Comparison of ENCODE assay signal across 8 cellular contexts in genomic region chr22:29205598-29206371, GRCh38. TPM values are rescaled to one million over a fixed set of nuclear protein-coding genes. Genes with fewer than 3 reads are reported as not detected.
DNase-seq lines count a peak whose midpoint lies in the region; ATAC-seq and TF ChIP-seq lines count a peak whose summit lies in the region.

TSS of gene EMID1 (plus strand) at chr22:29205896. CDS start at chr22:29206039, 143 bp downstream.

- DNase-seq in DND-41: peak; percentile 61
- no peak for DNase-seq in HFF-Myc (ENCODE audit: extremely low read depth, low read depth)
- peak; percentile 81 for DNase-seq in hepatocyte (ENCODE audit: low spot score)
- DNase-seq in skeletal muscle cell (ENCODE audit: low read depth): no peak

- H3K4me2 ChIP-seq in DND-41 (ENCODE audit: insufficient read depth, low read length) (peak within 1 kb of the TSS; percentile 89), hepatocyte (peak within 1 kb of the TSS; percentile 95)

- peak within 1 kb of the TSS; percentile 73 for H2AFZ ChIP-seq in DND-41 (ENCODE audit: low read depth, low read length)
- H2AFZ ChIP-seq in hepatocyte: peak within 1 kb of the TSS; percentile 95

- no peaks in the 10 kb centered on the region for H3K9me3 ChIP-seq in DND-41 (ENCODE audit: insufficient read depth, low read length, severe bottlenecking)
- no peaks in the 10 kb centered on the region for H3K9me3 ChIP-seq in hepatocyte (ENCODE audit: low read depth)

- peaks cover 20% of the 10 kb centered on the region; the same call in 1 of the 2 replicates for H4K20me1 ChIP-seq in DND-41 (ENCODE audit: insufficient read depth, low read length)
- no peaks in the 10 kb centered on the region for H4K20me1 ChIP-seq in hepatocyte (ENCODE audit: insufficient read depth, poor library complexity, severe bottlenecking)

- H3K4me1 Mint-ChIP-seq in activated naive CD8-positive, alpha-beta T cell (ENCODE audit: low read depth): peaks cover 17% of the 10 kb centered on the region

- ATAC-seq in DND-41 (ENCODE audit: insufficient read depth, low read depth) (peak; percentile 20; the same call in 2 of the 3 replicates), GM21360 (IDR thresholded peaks at IDR 0.05; ENCODE audit: unreplicated experiment) (no peak), GM21528 (IDR thresholded peaks at IDR 0.05; ENCODE audit: low FRiP score, unreplicated experiment) (no peak), HG03108 (IDR thresholded peaks at IDR 0.05; ENCODE audit: unreplicated experiment) (no peak)

- H3K27ac Mint-ChIP-seq in activated naive CD8-positive, alpha-beta T cell: no peak within 1 kb of the TSS

- H3K36me3 Mint-ChIP-seq in activated naive CD8-positive, alpha-beta T cell: no peaks in the 10 kb centered on the region

- WGBS in hepatocyte (ENCODE audit: low lambda C conversion rate, missing lambda C conversion rate): 9% methylated on average over 23 of the region's 90 CpGs

- H3K4me1 ChIP-seq in DND-41 (ENCODE audit: insufficient read depth, low read length) (peaks cover 90% of the 10 kb centered on the region), hepatocyte (ENCODE audit: insufficient read depth) (peaks cover 9% of the 10 kb centered on the region)

- peaks cover 10% of the 10 kb centered on the region for H3K27me3 Mint-ChIP-seq in activated naive CD8-positive, alpha-beta T cell

- peak within 1 kb of the TSS; percentile 82 for H3K4me3 Mint-ChIP-seq in activated naive CD8-positive, alpha-beta T cell

- H3K79me2 ChIP-seq in DND-41 (ENCODE audit: insufficient read depth, low read length) (peaks cover 76% of the 10 kb centered on the region), hepatocyte (no peaks in the 10 kb centered on the region)

- H3K9ac ChIP-seq in DND-41 (ENCODE audit: low read depth, low read length): peak within 1 kb of the TSS; percentile 87

- H3K4me3 ChIP-seq in DND-41 (ENCODE audit: low read depth in 1 of 2, low read length in 2 of 2) (peak within 1 kb of the TSS; percentile 67 to 83), HFF-Myc (replicated peaks; ENCODE audit: low read depth, low read length) (peak within 1 kb of the TSS; percentile 50), hepatocyte (peak within 1 kb of the TSS; percentile 64), skeletal muscle cell (ENCODE audit: low read depth, low read length) (peak within 1 kb of the TSS; percentile 56)

- TF ChIP-seq CTCF in DND-41 (IDR thresholded peaks at IDR 0.05; ENCODE audit: borderline replicate concordance, extremely low read depth, low read length, poor library complexity, severe bottlenecking) (peak; percentile 51), HFF-Myc (IDR thresholded peaks at IDR 0.05; ENCODE audit: low read depth, low read length, missing control alignments) (no peak), hepatocyte (IDR thresholded peaks at IDR 0.05; ENCODE audit: poor library complexity) (peak; percentile 23)

- H3K36me3 ChIP-seq in DND-41 (ENCODE audit: insufficient read depth, low read length): peaks cover 32% of the 10 kb centered on the region
- H3K36me3 ChIP-seq in hepatocyte (replicated peaks; ENCODE audit: insufficient read depth, low read depth): no peaks in the 10 kb centered on the region

- H3K9me2 ChIP-seq in hepatocyte (replicated peaks; ENCODE audit: insufficient read depth): no peaks in the 10 kb centered on the region

- no peaks in the 10 kb centered on the region for H3K27me3 ChIP-seq in DND-41 (ENCODE audit: insufficient read depth, low read length, poor library complexity)
- H3K27me3 ChIP-seq in hepatocyte: no peaks in the 10 kb centered on the region

- H3K9me3 Mint-ChIP-seq in activated naive CD8-positive, alpha-beta T cell (ENCODE audit: low read depth): no peaks in the 10 kb centered on the region

- H3K27ac ChIP-seq in DND-41 (ENCODE audit: low read length) (peak within 1 kb of the TSS; percentile 100), hepatocyte (no peak within 1 kb of the TSS)

RNA-seq across cellular contexts. Expression of gene EMID1, which starts in this region (rescaled TPM):
- 11.5 and 12.6 TPM in 2 replicates for total RNA-seq in hepatocyte
- polyA plus RNA-seq in hepatocyte: 14.7 and 15.0 TPM in 2 replicates

Comparison
In these comparisons a context has a peak if more than half of its experiments do, and no peak if none do; other contexts are left out.
1. DNase-seq: peak in DND-41 (single experiment) and hepatocyte (single experiment); none in HFF-Myc (single experiment) and skeletal muscle cell (single experiment).
2. Peak in every context shown above with its lines, with median percentiles within 50 percentile points of each other: H3K4me3 ChIP-seq.